ENCODE assay signal across 1 cellular context in genomic region chr11:2399488-2400068, GRCh38.
TF ChIP-seq lines count a peak whose summit lies in the region.

No MANE protein-coding gene starts in this region.

TF ChIP-seq in HepG2, 621 proteins besides CTCF, POLR2A, EP300 and RAD21 (continued from another document):
- TF ChIP-seq ZNF280B (CRISPR knock-in tag; IDR thresholded peaks at IDR 0.05; ENCODE audit: borderline replicate concordance) (peak; percentile 84; the same call in 1 of the 2 replicates), ZNF607 (CRISPR knock-in tag; IDR thresholded peaks at IDR 0.05; ENCODE audit: borderline replicate concordance) (no peak), MTERF4 (CRISPR knock-in tag; IDR thresholded peaks at IDR 0.05) (0 out of 2 replicates have a peak, but pooled peaks have one; percentile 89), ZNF879 (CRISPR knock-in tag; IDR thresholded peaks at IDR 0.05) (0 out of 2 replicates have a peak, but pooled peaks have one; percentile 73), ZNF180 (CRISPR knock-in tag; IDR thresholded peaks at IDR 0.05; ENCODE audit: borderline replicate concordance, low read depth) (no peak)
